ENCODE assay signal across 9 cellular contexts in the genomic region with DNA sequence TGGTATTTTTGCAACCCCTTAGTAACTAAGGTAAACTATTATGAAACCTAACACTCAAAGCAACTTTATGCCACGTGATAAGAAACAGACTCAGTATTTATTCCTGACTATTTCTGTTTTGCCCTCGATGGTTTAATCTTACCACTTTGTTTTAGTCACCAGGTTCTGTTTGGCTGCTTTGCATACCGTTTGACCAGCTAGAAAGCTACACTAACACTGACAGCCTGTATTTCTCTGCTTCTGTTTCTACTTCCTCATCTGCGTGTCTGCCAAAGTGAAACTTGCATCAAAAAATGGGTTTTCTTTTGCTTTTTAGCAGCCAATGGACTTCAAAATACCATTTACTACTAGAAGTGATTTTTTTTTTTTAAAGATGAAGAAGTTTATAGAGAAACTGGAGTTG.
A peak's percentile ranks its signal among the peaks of the same experiment; 100 is the strongest.
DNase-seq lines count a peak whose midpoint lies in the region; ATAC-seq, FAIRE-seq and TF ChIP-seq lines count a peak whose summit lies in the region.
"Had no signal": no experiment of that assay in that cellular context is flagged by ENCODE, and none has a peak within 500 bp of the region (broad histone marks: within the 10 kb centered on the region; RNA-seq: fewer than 3 reads in every experiment).

No MANE protein-coding gene starts in this region.

- no peak overlapping the region for H3K23ac ChIP-seq in mesendoderm (ENCODE audit: low read length)

- no peak overlapping the region for H4K8ac ChIP-seq in mesendoderm (ENCODE audit: low read depth, low read length)

- no peaks in the 10 kb centered on the region for H4K20me1 ChIP-seq in GM12878 (ENCODE audit: control insufficient read depth, insufficient read depth)
- no peaks in the 10 kb centered on the region for H4K20me1 ChIP-seq in PC-3 (ENCODE audit: low read length)

- peak in 1 of 2 experiments; percentile 72; a peak in 2 of 4 replicates for TF ChIP-seq EP300 in GM12878 (IDR thresholded peaks at IDR 0.05; ENCODE audit: borderline replicate concordance in 1 of 2, control insufficient read depth in 1 of 2, low read depth in 2 of 2, low read length in 2 of 2)

- H3K9me3 Mint-ChIP-seq in stimulated activated effector memory CD8-positive, alpha-beta T cell treated with anti-CD3 and anti-CD28 coated beads, Interleukin-12 subunit alpha, Interleukin-12 subunit beta, amount 100 ng/mL, for 72 hours, result peaks cover 15% of the 10 kb centered on the region

- H3K9ac ChIP-seq in GM12878 (ENCODE audit: control insufficient read depth, insufficient read depth, low read length) (peak overlapping the region; percentile 36), PC-3 (ENCODE audit: low read length) (no peak overlapping the region), mesendoderm (ENCODE audit: low read length) (no peak overlapping the region)

- POLR2A ChIA-PET in GM12878 (lab: Charles Lee), result interaction anchor here (0.9 to 2.6 kb wide), 4 partner anchors 87 to 251 kb away, joined by 3 to 10 read pairs (median 6); no protein-coding TSS in a partner anchor
- POLR2A ChIA-PET in PC-3 (lab: Charles Lee; ENCODE audit: unreplicated experiment), result no interaction called here

- H3K9me2 ChIP-seq in PC-3 (replicated peaks; ENCODE audit: low read length), result no peaks in the 10 kb centered on the region

- no peak for TF ChIP-seq RAD21 in GM12878 (IDR thresholded peaks at IDR 0.05; ENCODE audit: insufficient read depth, low read depth, low read length)

- no peak overlapping the region for H3K27ac Mint-ChIP-seq in stimulated activated effector memory CD8-positive, alpha-beta T cell treated with anti-CD3 and anti-CD28 coated beads, Interleukin-12 subunit alpha, Interleukin-12 subunit beta, amount 100 ng/mL, for 72 hours

- H3K4me3 Mint-ChIP-seq in stimulated activated effector memory CD8-positive, alpha-beta T cell treated with anti-CD3 and anti-CD28 coated beads, Interleukin-12 subunit alpha, Interleukin-12 subunit beta, amount 100 ng/mL, for 72 hours, result no peak overlapping the region

- H3K27ac ChIP-seq in GM12878 (ENCODE audit: control insufficient read depth, insufficient read depth) (peak overlapping the region; percentile 89), PC-3 (ENCODE audit: low read length) (no peak overlapping the region), mesendoderm (ENCODE audit: low read depth, low read length) (no peak overlapping the region)

- no peaks in the 10 kb centered on the region for H3F3A ChIP-seq in PC-3 (ENCODE audit: low read length, unreplicated experiment)

- H3K4me3 ChIP-seq in GM12878, result peak overlapping the region; percentile 23; the same call in 1 of the 2 replicates
- no peak overlapping the region for H3K4me3 ChIP-seq in PC-3 (ENCODE audit: low read length)
- H3K4me3 ChIP-seq in mesendoderm (ENCODE audit: low read length), result no peak overlapping the region

- no peak overlapping the region for H4K5ac ChIP-seq in mesendoderm (ENCODE audit: low read length)

- no peaks in the 10 kb centered on the region for H3K4me1 Mint-ChIP-seq in stimulated activated effector memory CD8-positive, alpha-beta T cell treated with anti-CD3 and anti-CD28 coated beads, Interleukin-12 subunit alpha, Interleukin-12 subunit beta, amount 100 ng/mL, for 72 hours

- RAD21 ChIA-PET in GM12878 (lab: Charles Lee; ENCODE audit: unreplicated experiment), result interaction anchor here (0.8 to 4.0 kb wide), 18 partner anchors 9 to 353 kb away, joined by 3 to 35 read pairs (median 4); no protein-coding TSS in a partner anchor

- TF ChIP-seq CTCF in GM12878 (IDR thresholded peaks at IDR 0.05 in 2 of 3, conservative IDR thresholded peaks at IDR 0.05 in 1 of 3; ENCODE audit: control insufficient read depth in 2 of 3, extremely low read depth in 1 of 3, insufficient read depth in 1 of 3, low read depth in 3 of 3, low read length in 3 of 3) (no peak), PC-3 (conservative IDR thresholded peaks at IDR 0.05; ENCODE audit: low read depth, low read length) (no peak)

- in situ Hi-C loops in GM12878 (cut with MboI), result no loop called here

- no peaks in the 10 kb centered on the region for H3K36me3 Mint-ChIP-seq in stimulated activated effector memory CD8-positive, alpha-beta T cell treated with anti-CD3 and anti-CD28 coated beads, Interleukin-12 subunit alpha, Interleukin-12 subunit beta, amount 100 ng/mL, for 72 hours

- H2AFZ ChIP-seq in GM12878 (ENCODE audit: control insufficient read depth, low read depth, low read length), result peak overlapping the region; percentile 81
- H2AFZ ChIP-seq in PC-3 (ENCODE audit: low read length), result no peak overlapping the region

- no peaks in the 10 kb centered on the region for H3K79me1 ChIP-seq in mesendoderm (ENCODE audit: low read length)

- H3K36me3 ChIP-seq in GM12878 (ENCODE audit: control insufficient read depth in 2 of 2, insufficient read depth in 2 of 2, low read length in 1 of 2) (no peaks in the 10 kb centered on the region), PC-3 (ENCODE audit: low read depth, low read length) (no peaks in the 10 kb centered on the region), mesendoderm (ENCODE audit: control insufficient read depth, insufficient read depth, low read length) (no peaks in the 10 kb centered on the region)

- intact Hi-C loops in GM12878 (cut with micrococcal nuclease; ENCODE audit: unreplicated experiment) (loop anchor here (1.0 to 2.0 kb wide), 2 partner anchors 209 to 251 kb away; no protein-coding TSS in a partner anchor), PC-3 (cut with micrococcal nuclease) (no loop called here)

- ATAC-seq in GM18861 (IDR thresholded peaks at IDR 0.05; ENCODE audit: unreplicated experiment) (peak; percentile 97), GM21717 (IDR thresholded peaks at IDR 0.05; ENCODE audit: unreplicated experiment) (peak; percentile 96), HG03354 (IDR thresholded peaks at IDR 0.05; ENCODE audit: poor library complexity, severe bottlenecking, unreplicated experiment) (peak; percentile 96), GM12878 (peak; percentile 96), PC-3 (no peak)
- no peak for ATAC-seq in stimulated activated effector memory CD8-positive, alpha-beta T cell treated with anti-CD3 and anti-CD28 coated beads, Interleukin-12 subunit alpha, Interleukin-12 subunit beta, amount 100 ng/mL, for 72 hours

- BruUV-seq in GM12878 (replicated peaks; lab: Mats Ljungman, UMichigan) (no TSS peak), PC-3 (replicated peaks; lab: Mats Ljungman, UMichigan) (no TSS peak)

- no peak overlapping the region for H3K56ac ChIP-seq in mesendoderm (ENCODE audit: low read length)

- H2BK15ac ChIP-seq in mesendoderm (replicated peaks; ENCODE audit: low read depth), result no peak overlapping the region

- H3K27me3 ChIP-seq in GM12878 (replicated peaks in 1 of 2; ENCODE audit: control insufficient read depth in 2 of 2, insufficient read depth in 2 of 2, low read length in 1 of 2), result no peaks in the 10 kb centered on the region
- H3K27me3 ChIP-seq in PC-3 (ENCODE audit: low read length), result no peaks in the 10 kb centered on the region
- H3K27me3 ChIP-seq in mesendoderm (ENCODE audit: insufficient read depth, low read length, poor library complexity), result no peaks in the 10 kb centered on the region

- H3K4me2 ChIP-seq in GM12878 (ENCODE audit: control insufficient read depth, insufficient read depth) (peak overlapping the region; percentile 86), PC-3 (ENCODE audit: low read length) (no peak overlapping the region), mesendoderm (ENCODE audit: low read length) (no peak overlapping the region)

- 0% methylated on average over 4 of the region's 4 CpGs for WGBS in GM12878 (ENCODE audit: insufficient coverage, insufficient replicate concordance, low lambda C conversion rate, missing lambda C conversion rate)
- whole genome bisulfite sequencing in mesendoderm (ENCODE audit: extremely low coverage, insufficient coverage, low lambda C conversion rate), result no CpG with 5 or more reads among the region's 4 CpGs

- H2BK120ac ChIP-seq in mesendoderm (ENCODE audit: low read depth, low read length), result no peak overlapping the region

- peaks cover 28% of the 10 kb centered on the region for H3K4me1 ChIP-seq in GM12878 (ENCODE audit: control insufficient read depth, insufficient read depth, low read length)
- H3K4me1 ChIP-seq in PC-3 (ENCODE audit: insufficient read depth, low read length), result no peaks in the 10 kb centered on the region
- H3K4me1 ChIP-seq in mesendoderm (ENCODE audit: control insufficient read depth, low read depth, low read length), result no peaks in the 10 kb centered on the region

- CTCF ChIA-PET in GM12878 (lab: Yijun Ruan, JAX), result interaction anchor here (0.6 to 1.3 kb wide), 3 partner anchors 10 to 39 kb away, joined by 3 to 5 read pairs (median 3); no protein-coding TSS in a partner anchor
- CTCF ChIA-PET in PC-3 (lab: Charles Lee), result no interaction called here

- H3K4ac ChIP-seq in mesendoderm (ENCODE audit: low read depth, low read length), result no peak overlapping the region

- H2BK5ac ChIP-seq in mesendoderm (ENCODE audit: low read length), result no peak overlapping the region

- H3K79me2 ChIP-seq in GM12878 (ENCODE audit: control insufficient read depth, insufficient read depth, low read length) (no peaks in the 10 kb centered on the region), PC-3 (ENCODE audit: low read length) (no peaks in the 10 kb centered on the region), mesendoderm (ENCODE audit: control insufficient read depth, insufficient read depth, low read length) (no peaks in the 10 kb centered on the region)

- DNase-seq in GM12878 (ENCODE audit: low read depth, low spot score) (peak; percentile 75), PC-3 (no peak), mesendoderm (no peak), NK-92 (lab: John Stamatoyannopoulos, UW; ENCODE audit: unreplicated experiment) (no peak)
- no peak for DNase-seq in stimulated activated effector memory CD8-positive, alpha-beta T cell treated with anti-CD3 and anti-CD28 coated beads, Interleukin-12 subunit alpha, Interleukin-12 subunit beta, amount 100 ng/mL, for 72 hours (ENCODE audit: low spot score in 2 of 2)
- DNase-seq: activated CD4-positive, alpha-beta T cell treated with anti-CD3 and anti-CD28 coated beads for 4 hours had no signal

- H3K9me3 ChIP-seq in GM12878 (replicated peaks; ENCODE audit: control insufficient read depth, insufficient read depth, low read length), result peaks cover 12% of the 10 kb centered on the region
- no peaks in the 10 kb centered on the region for H3K9me3 ChIP-seq in PC-3 (ENCODE audit: low read length)

- no peak overlapping the region for H2AK5ac ChIP-seq in mesendoderm (ENCODE audit: low read length)

- FAIRE-seq in GM12878 (lab: Jason Lieb, UNC), result peak; percentile 88

- H3K18ac ChIP-seq in mesendoderm (ENCODE audit: low read length), result no peak overlapping the region

- SMC1A ChIA-PET in GM12878 (lab: Charles Lee; ENCODE audit: uncharacterized antibody, unreplicated experiment), result interaction anchor here (0.6 to 6.2 kb wide), 30 partner anchors 11 to 797 kb away, joined by 3 to 34 read pairs (median 4); no protein-coding TSS in a partner anchor

- no peak for TF ChIP-seq POLR2A in GM12878 (IDR thresholded peaks at IDR 0.05; ENCODE audit: low read depth, low read length)

TF ChIP-seq in GM12878, 131 proteins besides CTCF, POLR2A, EP300 and RAD21 (continues in another document):
- TF ChIP-seq SREBF1 (IDR thresholded peaks at IDR 0.05; ENCODE audit: low read length) (no peak), NRF1 (conservative IDR thresholded peaks at IDR 0.05; ENCODE audit: low read depth, low read length) (no peak), BRCA1 (IDR thresholded peaks at IDR 0.05; ENCODE audit: low read depth, low read length) (no peak), NR2F1 (conservative IDR thresholded peaks at IDR 0.05) (no peak), ZNF24 (IDR thresholded peaks at IDR 0.05) (no peak), DPF2 (IDR thresholded peaks at IDR 0.05) (no peak)

Comparison
In these comparisons a context has a peak if more than half of its experiments do, and no peak if none do; other contexts are left out.
1. ATAC-seq: peak in GM18861 (single experiment), GM21717 (single experiment), HG03354 (single experiment) and GM12878 (single experiment); none in PC-3 (single experiment) and stimulated activated effector memory CD8-positive, alpha-beta T cell treated with anti-CD3 and anti-CD28 coated beads, Interleukin-12 subunit alpha, Interleukin-12 subunit beta, amount 100 ng/mL, for 72 hours (single experiment).